ENCODE assay signal across 10 cellular contexts in genomic region chr11:84800755-84801346, GRCh38.
DNase-seq lines count a peak whose midpoint lies in the region; ATAC-seq, FAIRE-seq and TF ChIP-seq lines count a peak whose summit lies in the region.
"Had no signal": no experiment of that assay in that cellular context is flagged by ENCODE, and none has a peak within 500 bp of the region (broad histone marks: within the 10 kb centered on the region; RNA-seq: fewer than 3 reads in every experiment).

No MANE protein-coding gene starts in this region.

- in situ Hi-C loops in T47D (cut with HindIII; ENCODE audit: low pct_unique_long_range_greater_than_20kb, low sequenced_read_pairs), result no loop called here

- peaks cover 13% of the 10 kb centered on the region for H3K9me3 Mint-ChIP-seq in nephron progenitor cell

- intact Hi-C loops in vagina (cut with DNase I), result no loop called here

- TF ChIP-seq CTCF in D721Med (IDR thresholded peaks at IDR 0.05; ENCODE audit: insufficient read depth, missing control alignments), result peak; percentile 61
- TF ChIP-seq CTCF in LNCaP clone FGC (IDR thresholded peaks at IDR 0.05; ENCODE audit: control insufficient read depth, extremely low read depth, insufficient read depth), result peak; percentile 45
- TF ChIP-seq CTCF in nephron progenitor cell (IDR thresholded peaks at IDR 0.05), result peak; percentile 38
- TF ChIP-seq CTCF in vagina (IDR thresholded peaks at IDR 0.05), result no peak

- peaks cover 2% of the 10 kb centered on the region for H3K36me3 Mint-ChIP-seq in nephron progenitor cell (ENCODE audit: low read depth)

- TF ChIP-seq POLR2A in vagina (IDR thresholded peaks at IDR 0.05), result no peak

- no peaks in the 10 kb centered on the region for H3K4me1 ChIP-seq in vagina

- no peak for ATAC-seq in GM18511 (IDR thresholded peaks at IDR 0.05; ENCODE audit: unreplicated experiment)
- no peak for ATAC-seq in HG03378 (IDR thresholded peaks at IDR 0.05; ENCODE audit: unreplicated experiment)

- DNase-seq in D721Med (ENCODE audit: insufficient read length, low spot score) (no peak), LNCaP clone FGC (ENCODE audit: low read depth) (peak; percentile 33), T47D (ENCODE audit: low read depth in 1 of 2, low spot score in 1 of 2) (peak; percentile 33 to 74), nephron progenitor cell (no peak), vagina (ENCODE audit: extremely low spot score in 2 of 2) (no peak)
- DNase-seq in activated CD4-positive, alpha-beta T cell treated with anti-CD3 and anti-CD28 coated beads for 48 hours, result no peak
- DNase-seq: T-helper 1 cell had no signal

- no peaks in the 10 kb centered on the region for H3K9me3 ChIP-seq in vagina

- no peak overlapping the region for H3K4me3 Mint-ChIP-seq in nephron progenitor cell
- H3K4me3 Mint-ChIP-seq: central memory CD8-positive, alpha-beta T cell had no signal

- H3K27ac Mint-ChIP-seq in nephron progenitor cell, result no peak overlapping the region

- peaks cover 6% of the 10 kb centered on the region for H3K27me3 Mint-ChIP-seq in nephron progenitor cell (ENCODE audit: low read depth, poor library complexity)
- H3K27me3 Mint-ChIP-seq: central memory CD8-positive, alpha-beta T cell had no signal

- H3K36me3 ChIP-seq in vagina, result no peaks in the 10 kb centered on the region

- no peak for FAIRE-seq in D721Med (lab: Jason Lieb, UNC)

- no peaks in the 10 kb centered on the region for H3K4me1 Mint-ChIP-seq in nephron progenitor cell
- H3K4me1 Mint-ChIP-seq: central memory CD8-positive, alpha-beta T cell had no signal

- no peak overlapping the region for H3K27ac ChIP-seq in vagina

- no peak overlapping the region for H3K4me3 ChIP-seq in LNCaP clone FGC (ENCODE audit: low read depth, low read length)
- H3K4me3 ChIP-seq in vagina, result no peak overlapping the region

- H3K27me3 ChIP-seq in vagina, result no peaks in the 10 kb centered on the region

Comparison
In these comparisons a context has a peak if more than half of its experiments do, and no peak if none do; other contexts are left out.
1. DNase-seq: peak in LNCaP clone FGC (single experiment) and T47D (2 of 2); none in D721Med (single experiment), nephron progenitor cell (single experiment), vagina (0 of 2) and activated CD4-positive, alpha-beta T cell treated with anti-CD3 and anti-CD28 coated beads for 48 hours (single experiment).
2. CTCF ChIP-seq: peak in D721Med (single experiment), LNCaP clone FGC (single experiment) and nephron progenitor cell (single experiment); none in vagina (0 of 3).